9 cellular contexts compared by ENCODE assay signal in the genomic region with DNA sequence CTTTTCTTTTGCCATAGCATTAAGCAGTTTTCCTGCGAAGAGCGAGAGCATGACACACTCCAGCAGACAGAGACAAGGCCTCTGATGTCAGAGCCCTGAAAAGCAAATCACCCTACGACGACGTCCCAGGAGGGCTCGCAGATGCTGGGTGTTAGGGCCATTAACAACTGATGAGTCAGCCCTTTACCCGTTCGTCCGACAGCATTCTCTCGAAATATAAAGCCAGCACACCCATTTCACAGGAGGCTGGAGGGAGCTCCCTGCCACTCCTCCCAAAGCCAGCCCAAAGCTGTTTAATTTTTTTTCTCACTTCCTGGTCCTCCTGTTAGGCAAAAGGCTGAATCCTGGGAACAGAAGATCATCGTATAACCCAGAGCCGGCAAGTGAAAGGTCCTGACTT.
DNase-seq lines count a peak whose midpoint lies in the region; ATAC-seq and FAIRE-seq lines count a peak whose summit lies in the region.
"Had no signal": no experiment of that assay in that cellular context is flagged by ENCODE, and none has a peak within 500 bp of the region (broad histone marks: within the 10 kb centered on the region; RNA-seq: fewer than 3 reads in every experiment).

No MANE protein-coding gene starts in this region.

- H3K4me1 Mint-ChIP-seq in activated T-cell treated with anti-CD3 and anti-CD28 coated beads, Interleukin-2, amount 50 U/mL, for 4 hours (ENCODE audit: low read depth) = peaks cover 5% of the 10 kb centered on the region
- H3K4me1 Mint-ChIP-seq: activated naive CD4-positive, alpha-beta T cell treated with anti-CD3 and anti-CD28 coated beads, Interleukin-2, amount 10 ng/mL, durations not matched to agents 7 days and 5 days had no signal

- no peaks in the 10 kb centered on the region for H3K36me3 Mint-ChIP-seq in activated T-cell treated with anti-CD3 and anti-CD28 coated beads, Interleukin-2, amount 50 U/mL, for 4 hours (ENCODE audit: insufficient read depth)
- H3K36me3 Mint-ChIP-seq: activated naive CD4-positive, alpha-beta T cell treated with anti-CD3 and anti-CD28 coated beads, Interleukin-2, amount 10 ng/mL, durations not matched to agents 7 days and 5 days had no signal

- in situ Hi-C loops in G401 (cut with HindIII; ENCODE audit: low sequenced_read_pairs) = no loop called here

- H3K27me3 Mint-ChIP-seq in activated T-cell treated with anti-CD3 and anti-CD28 coated beads, Interleukin-2, amount 50 U/mL, for 4 hours (ENCODE audit: low read depth) = peaks cover 12% of the 10 kb centered on the region

- FAIRE-seq in RCC 7860 (lab: Jason Lieb, UNC) = peak; percentile 89

- no peaks in the 10 kb centered on the region for H3K9me3 Mint-ChIP-seq in activated T-cell treated with anti-CD3 and anti-CD28 coated beads, Interleukin-2, amount 50 U/mL, for 4 hours
- H3K9me3 Mint-ChIP-seq: activated naive CD4-positive, alpha-beta T cell treated with anti-CD3 and anti-CD28 coated beads, Interleukin-2, amount 10 ng/mL, durations not matched to agents 7 days and 5 days had no signal

- no peak for ATAC-seq in activated T-cell treated with anti-CD3 and anti-CD28 coated beads, Interleukin-2, amount 50 U/mL, for 4 hours
- ATAC-seq in GM18868 (IDR thresholded peaks at IDR 0.05; ENCODE audit: unreplicated experiment) = no peak

- no peak overlapping the region for H3K4me3 Mint-ChIP-seq in activated T-cell treated with anti-CD3 and anti-CD28 coated beads, Interleukin-2, amount 50 U/mL, for 4 hours
- H3K4me3 Mint-ChIP-seq: activated naive CD4-positive, alpha-beta T cell treated with anti-CD3 and anti-CD28 coated beads, Interleukin-2, amount 10 ng/mL, durations not matched to agents 7 days and 5 days had no signal

- DNase-seq in Daoy (ENCODE audit: low read depth) = peak; percentile 79
- peak; percentile 90 for DNase-seq in RCC 7860 (ENCODE audit: low spot score)
- DNase-seq in fibroblast of peridontal ligament (ENCODE audit: extremely low read depth) = peak; percentile 10
- DNase-seq in renal cortical epithelial cell (ENCODE audit: low read depth) = peak; percentile 77
- no peak for DNase-seq in activated T-cell treated with anti-CD3 and anti-CD28 coated beads, Interleukin-2, amount 50 U/mL, for 4 hours
- no peak for DNase-seq in effector CD4-positive, alpha-beta T cell
- DNase-seq in G401 (ENCODE audit: low spot score) = no peak
- DNase-seq: activated naive CD4-positive, alpha-beta T cell treated with anti-CD3 and anti-CD28 coated beads, Interleukin-2, amount 10 ng/mL, durations not matched to agents 7 days and 5 days had no signal

Comparison
In these comparisons a context has a peak if more than half of its experiments do, and no peak if none do; other contexts are left out.
1. DNase-seq: peak in Daoy (single experiment), RCC 7860 (single experiment), fibroblast of peridontal ligament (single experiment) and renal cortical epithelial cell (single experiment); none in activated T-cell treated with anti-CD3 and anti-CD28 coated beads, Interleukin-2, amount 50 U/mL, for 4 hours (single experiment), effector CD4-positive, alpha-beta T cell (single experiment) and G401 (single experiment).